Comparison of ENCODE assay signal across 27 cellular contexts in the genomic region with DNA sequence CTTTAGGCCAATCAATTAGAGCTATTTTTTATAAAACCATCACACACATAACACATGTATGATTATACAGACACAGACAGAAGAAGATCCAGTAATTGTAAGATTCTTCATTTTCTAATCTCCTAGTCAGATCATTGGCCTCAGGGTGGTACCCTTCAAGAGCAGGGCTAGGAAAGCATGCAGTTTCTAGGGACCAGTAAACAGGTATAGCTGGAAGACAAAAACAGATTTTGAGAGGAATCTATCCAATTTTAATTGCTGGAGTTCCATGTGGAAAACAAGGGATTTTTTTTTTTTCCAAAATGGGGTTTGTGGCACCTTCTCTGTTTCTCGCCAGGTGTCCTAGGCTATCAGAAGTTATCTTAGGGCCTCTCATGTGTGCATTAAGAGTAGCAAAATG.
"Had no signal": no experiment of that assay in that cellular context is flagged by ENCODE, and none has a peak within 500 bp of the region (broad histone marks: within the 10 kb centered on the region; RNA-seq: fewer than 3 reads in every experiment).

No MANE protein-coding gene starts in this region.

- H3K27ac ChIP-seq: body of pancreas, epithelial cell of prostate, heart left ventricle had no signal

- H3K4me3 Mint-ChIP-seq: activated CD4-positive, alpha-beta memory T cell treated with anti-CD3 and anti-CD28 coated beads, Interleukin-2, amount 10 ng/mL, durations not matched to agents 7 days and 5 days; activated CD4-positive, alpha-beta T cell treated with anti-CD3 and anti-CD28 coated beads, Interleukin-2, amount 10 ng/mL, durations not matched to agents 7 days and 5 days; activated naive CD8-positive, alpha-beta T cell; activated T-cell treated with anti-CD3 and anti-CD28 coated beads, Interleukin-2, amount 50 U/mL, for 24 hours; activated T-helper 17 cell treated with anti-CD3 and anti-CD28 coated beads, Interleukin-2, amount 50 U/mL, for 72 hours had no signal

- H3K4me1 ChIP-seq: body of pancreas, heart left ventricle had no signal

- DNase-seq: activated CD4-positive, alpha-beta memory T cell treated with anti-CD3 and anti-CD28 coated beads, Interleukin-2, amount 10 ng/mL, durations not matched to agents 7 days and 5 days; activated CD4-positive, alpha-beta T cell treated with anti-CD3 and anti-CD28 coated beads for 1 hour; activated CD4-positive, alpha-beta T cell treated with anti-CD3 and anti-CD28 coated beads for 4 hours; activated CD4-positive, alpha-beta T cell treated with anti-CD3 and anti-CD28 coated beads, Interleukin-2, amount 10 ng/mL, durations not matched to agents 7 days and 5 days; activated CD4-positive, alpha-beta T cell treated with anti-CD3 and anti-CD28 coated beads, Interleukin-2, amount 50 U/mL, for 4 hours; activated CD8-positive, alpha-beta memory T cell treated with anti-CD3 and anti-CD28 coated beads, Interleukin-2, amount 50 U/mL, for 48 hours; activated effector memory CD4-positive, alpha-beta T cell treated with Interleukin-2 at 50 U/mL for 16 hours; activated gamma-delta T cell treated with Interleukin-2 at 50 U/mL for 16 hours; activated naive CD4-positive, alpha-beta T cell treated with anti-CD3 and anti-CD28 coated beads, Interleukin-2, amount 50 U/mL, for 16 hours; activated naive CD4-positive, alpha-beta T cell treated with Interleukin-2 at 50 U/mL for 16 hours; activated T-cell treated with anti-CD3 and anti-CD28 coated beads for 4 hours; activated T-cell treated with anti-CD3 and anti-CD28 coated beads, Interleukin-2, amount 50 U/mL, for 24 hours; amygdala; aorta; body of pancreas; caudate nucleus; cortex of kidney; dermis blood vessel endothelial cell; effector CD8-positive, alpha-beta T cell; foreskin fibroblast; glutamatergic neuron; heart left ventricle; T-helper 2 cell had no signal

- ATAC-seq: activated T-helper 17 cell treated with anti-CD3 and anti-CD28 coated beads, Interleukin-2, amount 50 U/mL, for 72 hours; body of pancreas; esophagus mucosa; heart left ventricle had no signal

- H3K27me3 Mint-ChIP-seq: activated CD4-positive, alpha-beta memory T cell treated with anti-CD3 and anti-CD28 coated beads, Interleukin-2, amount 10 ng/mL, durations not matched to agents 7 days and 5 days; activated CD4-positive, alpha-beta T cell treated with anti-CD3 and anti-CD28 coated beads, Interleukin-2, amount 10 ng/mL, durations not matched to agents 7 days and 5 days; activated naive CD8-positive, alpha-beta T cell; activated T-cell treated with anti-CD3 and anti-CD28 coated beads, Interleukin-2, amount 50 U/mL, for 24 hours; activated T-helper 17 cell treated with anti-CD3 and anti-CD28 coated beads, Interleukin-2, amount 50 U/mL, for 72 hours had no signal

- H3K27ac Mint-ChIP-seq: activated CD4-positive, alpha-beta memory T cell treated with anti-CD3 and anti-CD28 coated beads, Interleukin-2, amount 10 ng/mL, durations not matched to agents 7 days and 5 days; activated CD4-positive, alpha-beta T cell treated with anti-CD3 and anti-CD28 coated beads, Interleukin-2, amount 10 ng/mL, durations not matched to agents 7 days and 5 days; activated naive CD8-positive, alpha-beta T cell; activated T-cell treated with anti-CD3 and anti-CD28 coated beads, Interleukin-2, amount 50 U/mL, for 24 hours; activated T-helper 17 cell treated with anti-CD3 and anti-CD28 coated beads, Interleukin-2, amount 50 U/mL, for 72 hours had no signal

- H3K27me3 ChIP-seq: body of pancreas, heart left ventricle had no signal

- H3K4me3 ChIP-seq: body of pancreas, heart left ventricle had no signal

- H3K4me1 Mint-ChIP-seq: activated CD4-positive, alpha-beta memory T cell treated with anti-CD3 and anti-CD28 coated beads, Interleukin-2, amount 10 ng/mL, durations not matched to agents 7 days and 5 days; activated CD4-positive, alpha-beta T cell treated with anti-CD3 and anti-CD28 coated beads, Interleukin-2, amount 10 ng/mL, durations not matched to agents 7 days and 5 days; activated T-helper 17 cell treated with anti-CD3 and anti-CD28 coated beads, Interleukin-2, amount 50 U/mL, for 72 hours had no signal
